In the genomic region with DNA sequence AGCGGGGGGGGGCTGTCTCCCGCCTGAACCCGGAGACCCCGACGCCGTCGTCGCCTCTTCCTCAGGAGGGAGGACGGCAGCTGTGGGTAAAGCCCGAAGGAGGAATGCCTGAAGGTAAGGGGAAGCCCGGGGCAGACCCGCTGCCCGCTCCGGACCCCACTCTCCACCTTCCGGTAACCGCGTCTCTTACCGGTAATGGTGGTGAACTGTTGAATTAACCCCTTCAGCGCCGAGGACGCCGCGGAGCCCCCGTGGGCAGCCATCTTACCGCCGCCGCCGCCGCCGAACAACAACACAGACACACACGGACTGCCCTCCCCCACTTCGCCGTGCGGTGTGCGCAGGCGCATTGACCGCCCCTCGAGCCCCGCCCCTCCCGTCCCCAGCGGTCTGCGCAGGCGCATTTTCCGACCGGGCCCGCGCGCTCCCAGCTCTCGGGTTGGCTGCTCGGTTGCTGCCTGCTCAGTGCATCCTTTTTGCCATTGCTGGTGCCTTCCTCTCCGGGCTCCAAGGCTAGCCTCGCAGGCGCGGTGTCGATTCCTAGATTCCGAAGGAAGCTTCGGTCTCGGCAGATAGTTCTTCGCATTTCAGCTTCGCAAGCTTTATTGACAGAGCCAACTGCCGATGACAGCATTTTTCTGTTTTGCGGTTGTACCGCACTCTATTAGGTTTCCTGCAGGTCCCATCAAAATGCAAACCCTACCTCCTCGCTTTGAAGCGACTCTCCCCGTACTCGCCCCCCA, we compare ENCODE assay signal across 1 cellular context.
TF ChIP-seq lines count a peak whose summit lies in the region.

A gene with protein sequence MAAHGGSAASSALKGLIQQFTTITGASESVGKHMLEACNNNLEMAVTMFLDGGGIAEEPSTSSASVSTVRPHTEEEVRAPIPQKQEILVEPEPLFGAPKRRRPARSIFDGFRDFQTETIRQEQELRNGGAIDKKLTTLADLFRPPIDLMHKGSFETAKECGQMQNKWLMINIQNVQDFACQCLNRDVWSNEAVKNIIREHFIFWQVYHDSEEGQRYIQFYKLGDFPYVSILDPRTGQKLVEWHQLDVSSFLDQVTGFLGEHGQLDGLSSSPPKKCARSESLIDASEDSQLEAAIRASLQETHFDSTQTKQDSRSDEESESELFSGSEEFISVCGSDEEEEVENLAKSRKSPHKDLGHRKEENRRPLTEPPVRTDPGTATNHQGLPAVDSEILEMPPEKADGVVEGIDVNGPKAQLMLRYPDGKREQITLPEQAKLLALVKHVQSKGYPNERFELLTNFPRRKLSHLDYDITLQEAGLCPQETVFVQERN (minus strand): TSS at position 291 of the 743 bp plus-strand sequence. CDS start 28 bp downstream, at position 263.

TF ChIP-seq in HepG2, 621 proteins besides CTCF, POLR2A, EP300 and RAD21 (continued from another document and continues in another):
- peak; percentile 80; the same call in 1 of the 2 replicates for TF ChIP-seq BRCA1 (CRISPR knock-in tag; IDR thresholded peaks at IDR 0.05)
- TF ChIP-seq POLR2AphosphoS2 (IDR thresholded peaks at IDR 0.05; ENCODE audit: low read depth, low read length) = no peak
- peak; percentile 36; the same call in 1 of the 2 replicates for TF ChIP-seq ZNF451 (CRISPR knock-in tag; IDR thresholded peaks at IDR 0.05)
- TF ChIP-seq DR1 (CRISPR knock-in tag; IDR thresholded peaks at IDR 0.05) = 0 out of 2 replicates have a peak, but pooled peaks have one; percentile 56
- TF ChIP-seq ZNF510 (CRISPR knock-in tag; IDR thresholded peaks at IDR 0.05; ENCODE audit: low read depth) = 0 out of 2 replicates have a peak, but pooled peaks have one; percentile 27
- TF ChIP-seq NFATC3 (CRISPR knock-in tag; IDR thresholded peaks at IDR 0.05) = no peak
- no peak for TF ChIP-seq CCAR2 (optimal IDR thresholded peaks at IDR 0.05; ENCODE audit: low read depth, low read length)
- TF ChIP-seq, protein P1, sequence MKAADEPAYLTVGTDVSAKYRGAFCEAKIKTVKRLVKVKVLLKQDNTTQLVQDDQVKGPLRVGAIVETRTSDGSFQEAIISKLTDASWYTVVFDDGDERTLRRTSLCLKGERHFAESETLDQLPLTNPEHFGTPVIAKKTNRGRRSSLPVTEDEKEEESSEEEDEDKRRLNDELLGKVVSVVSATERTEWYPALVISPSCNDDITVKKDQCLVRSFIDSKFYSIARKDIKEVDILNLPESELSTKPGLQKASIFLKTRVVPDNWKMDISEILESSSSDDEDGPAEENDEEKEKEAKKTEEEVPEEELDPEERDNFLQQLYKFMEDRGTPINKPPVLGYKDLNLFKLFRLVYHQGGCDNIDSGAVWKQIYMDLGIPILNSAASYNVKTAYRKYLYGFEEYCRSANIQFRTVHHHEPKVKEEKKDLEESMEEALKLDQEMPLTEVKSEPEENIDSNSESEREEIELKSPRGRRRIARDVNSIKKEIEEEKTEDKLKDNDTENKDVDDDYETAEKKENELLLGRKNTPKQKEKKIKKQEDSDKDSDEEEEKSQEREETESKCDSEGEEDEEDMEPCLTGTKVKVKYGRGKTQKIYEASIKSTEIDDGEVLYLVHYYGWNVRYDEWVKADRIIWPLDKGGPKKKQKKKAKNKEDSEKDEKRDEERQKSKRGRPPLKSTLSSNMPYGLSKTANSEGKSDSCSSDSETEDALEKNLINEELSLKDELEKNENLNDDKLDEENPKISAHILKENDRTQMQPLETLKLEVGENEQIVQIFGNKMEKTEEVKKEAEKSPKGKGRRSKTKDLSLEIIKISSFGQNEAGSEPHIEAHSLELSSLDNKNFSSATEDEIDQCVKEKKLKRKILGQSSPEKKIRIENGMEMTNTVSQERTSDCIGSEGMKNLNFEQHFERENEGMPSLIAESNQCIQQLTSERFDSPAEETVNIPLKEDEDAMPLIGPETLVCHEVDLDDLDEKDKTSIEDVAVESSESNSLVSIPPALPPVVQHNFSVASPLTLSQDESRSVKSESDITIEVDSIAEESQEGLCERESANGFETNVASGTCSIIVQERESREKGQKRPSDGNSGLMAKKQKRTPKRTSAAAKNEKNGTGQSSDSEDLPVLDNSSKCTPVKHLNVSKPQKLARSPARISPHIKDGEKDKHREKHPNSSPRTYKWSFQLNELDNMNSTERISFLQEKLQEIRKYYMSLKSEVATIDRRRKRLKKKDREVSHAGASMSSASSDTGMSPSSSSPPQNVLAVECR (CRISPR knock-in tag; IDR thresholded peaks at IDR 0.05; ENCODE audit: borderline replicate concordance) = peak; percentile 83; the same call in 1 of the 2 replicates
- TF ChIP-seq, protein P2, sequence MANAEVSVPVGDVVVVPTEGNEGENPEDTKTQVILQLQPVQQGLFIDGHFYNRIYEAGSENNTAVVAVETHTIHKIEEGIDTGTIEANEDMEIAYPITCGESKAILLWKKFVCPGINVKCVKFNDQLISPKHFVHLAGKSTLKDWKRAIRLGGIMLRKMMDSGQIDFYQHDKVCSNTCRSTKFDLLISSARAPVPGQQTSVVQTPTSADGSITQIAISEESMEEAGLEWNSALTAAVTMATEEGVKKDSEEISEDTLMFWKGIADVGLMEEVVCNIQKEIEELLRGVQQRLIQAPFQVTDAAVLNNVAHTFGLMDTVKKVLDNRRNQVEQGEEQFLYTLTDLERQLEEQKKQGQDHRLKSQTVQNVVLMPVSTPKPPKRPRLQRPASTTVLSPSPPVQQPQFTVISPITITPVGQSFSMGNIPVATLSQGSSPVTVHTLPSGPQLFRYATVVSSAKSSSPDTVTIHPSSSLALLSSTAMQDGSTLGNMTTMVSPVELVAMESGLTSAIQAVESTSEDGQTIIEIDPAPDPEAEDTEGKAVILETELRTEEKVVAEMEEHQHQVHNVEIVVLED (CRISPR knock-in tag; IDR thresholded peaks at IDR 0.05; ENCODE audit: borderline replicate concordance) = peak; percentile 52; the same call in 1 of the 2 replicates
- TF ChIP-seq ZMYM3 (CRISPR knock-in tag; IDR thresholded peaks at IDR 0.05) = no peak
- peak; percentile 70; the same call in 1 of the 2 replicates for TF ChIP-seq PHF8 (CRISPR knock-in tag; IDR thresholded peaks at IDR 0.05)
- peak; percentile 91 for TF ChIP-seq ASH2L (IDR thresholded peaks at IDR 0.05; ENCODE audit: insufficient read length, low read depth, low read length)
- peak; percentile 81 for TF ChIP-seq SAP130 (CRISPR knock-in tag; IDR thresholded peaks at IDR 0.05; ENCODE audit: low read depth)
- TF ChIP-seq ATF7-NPFF (CRISPR knock-in tag; IDR thresholded peaks at IDR 0.05; ENCODE audit: low read depth) = peak; percentile 70; the same call in 1 of the 2 replicates
- TF ChIP-seq, protein P3, sequence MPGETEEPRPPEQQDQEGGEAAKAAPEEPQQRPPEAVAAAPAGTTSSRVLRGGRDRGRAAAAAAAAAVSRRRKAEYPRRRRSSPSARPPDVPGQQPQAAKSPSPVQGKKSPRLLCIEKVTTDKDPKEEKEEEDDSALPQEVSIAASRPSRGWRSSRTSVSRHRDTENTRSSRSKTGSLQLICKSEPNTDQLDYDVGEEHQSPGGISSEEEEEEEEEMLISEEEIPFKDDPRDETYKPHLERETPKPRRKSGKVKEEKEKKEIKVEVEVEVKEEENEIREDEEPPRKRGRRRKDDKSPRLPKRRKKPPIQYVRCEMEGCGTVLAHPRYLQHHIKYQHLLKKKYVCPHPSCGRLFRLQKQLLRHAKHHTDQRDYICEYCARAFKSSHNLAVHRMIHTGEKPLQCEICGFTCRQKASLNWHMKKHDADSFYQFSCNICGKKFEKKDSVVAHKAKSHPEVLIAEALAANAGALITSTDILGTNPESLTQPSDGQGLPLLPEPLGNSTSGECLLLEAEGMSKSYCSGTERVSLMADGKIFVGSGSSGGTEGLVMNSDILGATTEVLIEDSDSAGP (CRISPR knock-in tag; IDR thresholded peaks at IDR 0.05; ENCODE audit: borderline replicate concordance) = peak; percentile 71; the same call in 1 of the 2 replicates
- no peak for TF ChIP-seq NBN (conservative IDR thresholded peaks at IDR 0.05)
- TF ChIP-seq SMAD3 (CRISPR knock-in tag; IDR thresholded peaks at IDR 0.05) = no peak
- 0 out of 2 replicates have a peak, but pooled peaks have one; percentile 37 for TF ChIP-seq KDM1A (CRISPR knock-in tag; IDR thresholded peaks at IDR 0.05)
- 0 out of 2 replicates have a peak, but pooled peaks have one; percentile 45 for TF ChIP-seq ZNF546 (CRISPR knock-in tag; conservative IDR thresholded peaks at IDR 0.05)
- no peak for TF ChIP-seq ATRX (CRISPR knock-in tag; IDR thresholded peaks at IDR 0.05; ENCODE audit: borderline replicate concordance)
- TF ChIP-seq, protein P4, sequence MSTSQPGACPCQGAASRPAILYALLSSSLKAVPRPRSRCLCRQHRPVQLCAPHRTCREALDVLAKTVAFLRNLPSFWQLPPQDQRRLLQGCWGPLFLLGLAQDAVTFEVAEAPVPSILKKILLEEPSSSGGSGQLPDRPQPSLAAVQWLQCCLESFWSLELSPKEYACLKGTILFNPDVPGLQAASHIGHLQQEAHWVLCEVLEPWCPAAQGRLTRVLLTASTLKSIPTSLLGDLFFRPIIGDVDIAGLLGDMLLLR (CRISPR knock-in tag; IDR thresholded peaks at IDR 0.05) = no peak; the same call in none of the 2 replicates
- TF ChIP-seq, protein P5, sequence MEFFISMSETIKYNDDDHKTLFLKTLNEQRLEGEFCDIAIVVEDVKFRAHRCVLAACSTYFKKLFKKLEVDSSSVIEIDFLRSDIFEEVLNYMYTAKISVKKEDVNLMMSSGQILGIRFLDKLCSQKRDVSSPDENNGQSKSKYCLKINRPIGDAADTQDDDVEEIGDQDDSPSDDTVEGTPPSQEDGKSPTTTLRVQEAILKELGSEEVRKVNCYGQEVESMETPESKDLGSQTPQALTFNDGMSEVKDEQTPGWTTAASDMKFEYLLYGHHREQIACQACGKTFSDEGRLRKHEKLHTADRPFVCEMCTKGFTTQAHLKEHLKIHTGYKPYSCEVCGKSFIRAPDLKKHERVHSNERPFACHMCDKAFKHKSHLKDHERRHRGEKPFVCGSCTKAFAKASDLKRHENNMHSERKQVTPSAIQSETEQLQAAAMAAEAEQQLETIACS (CRISPR knock-in tag; IDR thresholded peaks at IDR 0.05) = no peak
- peak; percentile 24; the same call in 1 of the 2 replicates for TF ChIP-seq MYC (CRISPR knock-in tag; IDR thresholded peaks at IDR 0.05; ENCODE audit: borderline replicate concordance)
- TF ChIP-seq ZNF225 (CRISPR knock-in tag; IDR thresholded peaks at IDR 0.05) = no peak
- TF ChIP-seq ZNF792 (CRISPR knock-in tag; IDR thresholded peaks at IDR 0.05) = peak; percentile 77
- TF ChIP-seq ZNF460 (CRISPR knock-in tag; IDR thresholded peaks at IDR 0.05; ENCODE audit: borderline replicate concordance) = no peak
- no peak for TF ChIP-seq REL (CRISPR knock-in tag; conservative IDR thresholded peaks at IDR 0.05)
- TF ChIP-seq, protein P6, sequence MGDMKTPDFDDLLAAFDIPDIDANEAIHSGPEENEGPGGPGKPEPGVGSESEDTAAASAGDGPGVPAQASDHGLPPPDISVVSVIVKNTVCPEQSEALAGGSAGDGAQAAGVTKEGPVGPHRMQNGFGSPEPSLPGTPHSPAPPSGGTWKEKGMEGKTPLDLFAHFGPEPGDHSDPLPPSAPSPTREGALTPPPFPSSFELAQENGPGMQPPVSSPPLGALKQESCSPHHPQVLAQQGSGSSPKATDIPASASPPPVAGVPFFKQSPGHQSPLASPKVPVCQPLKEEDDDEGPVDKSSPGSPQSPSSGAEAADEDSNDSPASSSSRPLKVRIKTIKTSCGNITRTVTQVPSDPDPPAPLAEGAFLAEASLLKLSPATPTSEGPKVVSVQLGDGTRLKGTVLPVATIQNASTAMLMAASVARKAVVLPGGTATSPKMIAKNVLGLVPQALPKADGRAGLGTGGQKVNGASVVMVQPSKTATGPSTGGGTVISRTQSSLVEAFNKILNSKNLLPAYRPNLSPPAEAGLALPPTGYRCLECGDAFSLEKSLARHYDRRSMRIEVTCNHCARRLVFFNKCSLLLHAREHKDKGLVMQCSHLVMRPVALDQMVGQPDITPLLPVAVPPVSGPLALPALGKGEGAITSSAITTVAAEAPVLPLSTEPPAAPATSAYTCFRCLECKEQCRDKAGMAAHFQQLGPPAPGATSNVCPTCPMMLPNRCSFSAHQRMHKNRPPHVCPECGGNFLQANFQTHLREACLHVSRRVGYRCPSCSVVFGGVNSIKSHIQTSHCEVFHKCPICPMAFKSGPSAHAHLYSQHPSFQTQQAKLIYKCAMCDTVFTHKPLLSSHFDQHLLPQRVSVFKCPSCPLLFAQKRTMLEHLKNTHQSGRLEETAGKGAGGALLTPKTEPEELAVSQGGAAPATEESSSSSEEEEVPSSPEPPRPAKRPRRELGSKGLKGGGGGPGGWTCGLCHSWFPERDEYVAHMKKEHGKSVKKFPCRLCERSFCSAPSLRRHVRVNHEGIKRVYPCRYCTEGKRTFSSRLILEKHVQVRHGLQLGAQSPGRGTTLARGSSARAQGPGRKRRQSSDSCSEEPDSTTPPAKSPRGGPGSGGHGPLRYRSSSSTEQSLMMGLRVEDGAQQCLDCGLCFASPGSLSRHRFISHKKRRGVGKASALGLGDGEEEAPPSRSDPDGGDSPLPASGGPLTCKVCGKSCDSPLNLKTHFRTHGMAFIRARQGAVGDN (CRISPR knock-in tag; IDR thresholded peaks at IDR 0.05) = peak; percentile 87
- no peak for TF ChIP-seq MXD4 (CRISPR knock-in tag; IDR thresholded peaks at IDR 0.05)
- TF ChIP-seq, protein P7, sequence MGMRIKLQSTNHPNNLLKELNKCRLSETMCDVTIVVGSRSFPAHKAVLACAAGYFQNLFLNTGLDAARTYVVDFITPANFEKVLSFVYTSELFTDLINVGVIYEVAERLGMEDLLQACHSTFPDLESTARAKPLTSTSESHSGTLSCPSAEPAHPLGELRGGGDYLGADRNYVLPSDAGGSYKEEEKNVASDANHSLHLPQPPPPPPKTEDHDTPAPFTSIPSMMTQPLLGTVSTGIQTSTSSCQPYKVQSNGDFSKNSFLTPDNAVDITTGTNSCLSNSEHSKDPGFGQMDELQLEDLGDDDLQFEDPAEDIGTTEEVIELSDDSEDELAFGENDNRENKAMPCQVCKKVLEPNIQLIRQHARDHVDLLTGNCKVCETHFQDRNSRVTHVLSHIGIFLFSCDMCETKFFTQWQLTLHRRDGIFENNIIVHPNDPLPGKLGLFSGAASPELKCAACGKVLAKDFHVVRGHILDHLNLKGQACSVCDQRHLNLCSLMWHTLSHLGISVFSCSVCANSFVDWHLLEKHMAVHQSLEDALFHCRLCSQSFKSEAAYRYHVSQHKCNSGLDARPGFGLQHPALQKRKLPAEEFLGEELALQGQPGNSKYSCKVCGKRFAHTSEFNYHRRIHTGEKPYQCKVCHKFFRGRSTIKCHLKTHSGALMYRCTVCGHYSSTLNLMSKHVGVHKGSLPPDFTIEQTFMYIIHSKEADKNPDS (CRISPR knock-in tag; IDR thresholded peaks at IDR 0.05) = no peak; the same call in 1 of the 2 replicates
- TF ChIP-seq IRF2 (CRISPR knock-in tag; IDR thresholded peaks at IDR 0.05) = no peak
- no peak for TF ChIP-seq SP1 (IDR thresholded peaks at IDR 0.05)
- TF ChIP-seq SP1 (CRISPR knock-in tag; IDR thresholded peaks at IDR 0.05) = peak; percentile 45; the same call in 1 of the 2 replicates
- TF ChIP-seq, protein P8, sequence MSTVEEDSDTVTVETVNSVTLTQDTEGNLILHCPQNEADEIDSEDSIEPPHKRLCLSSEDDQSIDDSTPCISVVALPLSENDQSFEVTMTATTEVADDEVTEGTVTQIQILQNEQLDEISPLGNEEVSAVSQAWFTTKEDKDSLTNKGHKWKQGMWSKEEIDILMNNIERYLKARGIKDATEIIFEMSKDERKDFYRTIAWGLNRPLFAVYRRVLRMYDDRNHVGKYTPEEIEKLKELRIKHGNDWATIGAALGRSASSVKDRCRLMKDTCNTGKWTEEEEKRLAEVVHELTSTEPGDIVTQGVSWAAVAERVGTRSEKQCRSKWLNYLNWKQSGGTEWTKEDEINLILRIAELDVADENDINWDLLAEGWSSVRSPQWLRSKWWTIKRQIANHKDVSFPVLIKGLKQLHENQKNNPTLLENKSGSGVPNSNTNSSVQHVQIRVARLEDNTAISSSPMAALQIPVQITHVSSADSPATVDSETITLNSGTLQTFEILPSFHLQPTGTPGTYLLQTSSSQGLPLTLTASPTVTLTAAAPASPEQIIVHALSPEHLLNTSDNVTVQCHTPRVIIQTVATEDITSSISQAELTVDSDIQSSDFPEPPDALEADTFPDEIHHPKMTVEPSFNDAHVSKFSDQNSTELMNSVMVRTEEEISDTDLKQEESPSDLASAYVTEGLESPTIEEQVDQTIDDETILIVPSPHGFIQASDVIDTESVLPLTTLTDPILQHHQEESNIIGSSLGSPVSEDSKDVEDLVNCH (CRISPR knock-in tag; IDR thresholded peaks at IDR 0.05) = no peak
- peak; percentile 49; the same call in 1 of the 2 replicates for TF ChIP-seq KAT8 (CRISPR knock-in tag; IDR thresholded peaks at IDR 0.05)
